ENCODE assay signal across 1 cellular context in the genomic region with DNA sequence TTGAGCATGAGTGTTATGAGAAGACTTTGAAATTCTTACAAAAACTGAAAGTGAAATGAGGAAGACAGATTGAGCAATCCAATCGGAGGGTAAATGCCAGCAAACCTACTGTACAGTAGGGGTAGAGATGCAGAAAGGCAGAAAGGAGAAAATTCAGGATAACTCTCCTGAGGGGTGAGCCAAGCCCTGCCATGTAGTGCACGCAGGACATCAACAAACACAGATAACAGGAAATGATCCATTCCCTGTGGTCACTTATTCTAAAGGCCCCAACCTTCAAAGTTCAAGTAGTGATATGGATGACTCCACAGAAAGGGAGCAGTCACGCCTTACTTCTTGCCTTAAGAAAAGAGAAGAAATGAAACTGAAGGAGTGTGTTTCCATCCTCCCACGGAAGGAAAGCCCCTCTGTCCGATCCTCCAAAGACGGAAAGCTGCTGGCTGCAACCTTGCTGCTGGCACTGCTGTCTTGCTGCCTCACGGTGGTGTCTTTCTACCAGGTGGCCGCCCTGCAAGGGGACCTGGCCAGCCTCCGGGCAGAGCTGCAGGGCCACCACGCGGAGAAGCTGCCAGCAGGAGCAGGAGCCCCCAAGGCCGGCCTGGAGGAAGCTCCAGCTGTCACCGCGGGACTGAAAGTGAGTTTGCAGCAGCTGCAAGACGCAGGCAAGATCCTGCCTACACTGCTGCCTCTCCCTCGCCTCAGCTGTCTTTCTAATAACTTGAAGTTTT.
A peak's percentile ranks its signal among the peaks of the same experiment; 100 is the strongest.
TF ChIP-seq lines count a peak whose summit lies in the region.

A gene with protein sequence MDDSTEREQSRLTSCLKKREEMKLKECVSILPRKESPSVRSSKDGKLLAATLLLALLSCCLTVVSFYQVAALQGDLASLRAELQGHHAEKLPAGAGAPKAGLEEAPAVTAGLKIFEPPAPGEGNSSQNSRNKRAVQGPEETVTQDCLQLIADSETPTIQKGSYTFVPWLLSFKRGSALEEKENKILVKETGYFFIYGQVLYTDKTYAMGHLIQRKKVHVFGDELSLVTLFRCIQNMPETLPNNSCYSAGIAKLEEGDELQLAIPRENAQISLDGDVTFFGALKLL (plus strand): TSS at position 118 of the 728 bp plus-strand sequence. CDS start 178 bp downstream, at position 296.

TF ChIP-seq in H1, 55 proteins besides CTCF, POLR2A, EP300 and RAD21:
- TF ChIP-seq JUN (IDR thresholded peaks at IDR 0.05; ENCODE audit: low read depth, low read length) = no peak
- TF ChIP-seq, protein P1, sequence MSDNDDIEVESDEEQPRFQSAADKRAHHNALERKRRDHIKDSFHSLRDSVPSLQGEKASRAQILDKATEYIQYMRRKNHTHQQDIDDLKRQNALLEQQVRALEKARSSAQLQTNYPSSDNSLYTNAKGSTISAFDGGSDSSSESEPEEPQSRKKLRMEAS (IDR thresholded peaks at IDR 0.05) = 0 out of 2 replicates have a peak, but pooled peaks have one; percentile 22
- no peak for TF ChIP-seq E2F6 (IDR thresholded peaks at IDR 0.05)
